9 cellular contexts compared by ENCODE assay signal in the genomic region with DNA sequence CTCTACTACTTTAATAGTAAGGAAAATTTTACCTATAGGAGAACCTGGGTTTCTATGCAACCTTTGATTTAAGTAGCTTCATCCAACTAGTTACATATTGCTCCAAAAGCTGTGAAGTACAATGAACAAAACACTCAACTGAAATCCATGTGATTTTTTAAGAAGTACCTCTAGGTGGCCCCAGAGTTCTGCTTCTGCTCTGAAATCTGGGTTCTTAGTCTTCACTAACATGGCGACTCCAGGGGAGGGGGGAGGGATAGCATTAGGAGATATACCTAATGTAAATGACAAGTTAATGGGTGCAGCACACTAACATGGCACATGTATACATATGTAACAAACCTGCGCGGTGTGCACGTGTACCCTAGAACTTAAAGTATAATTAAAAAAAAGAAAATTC.
DNase-seq lines count a peak whose midpoint lies in the region; ATAC-seq, FAIRE-seq and TF ChIP-seq lines count a peak whose summit lies in the region.
"Had no signal": no experiment of that assay in that cellular context is flagged by ENCODE, and none has a peak within 500 bp of the region (broad histone marks: within the 10 kb centered on the region; RNA-seq: fewer than 3 reads in every experiment).

No MANE protein-coding gene starts in this region.

- no peak overlapping the region for H3K23ac ChIP-seq in H1 (ENCODE audit: insufficient read length)

- no peak overlapping the region for H2AK5ac ChIP-seq in H1 (ENCODE audit: low read depth, low read length)

- H3K14ac ChIP-seq in H1 (ENCODE audit: insufficient read length): no peak overlapping the region

- no peak overlapping the region for H2BK5ac ChIP-seq in H1 (ENCODE audit: low read depth, low read length)

- no peak overlapping the region for H3K4ac ChIP-seq in H1 (replicated peaks; ENCODE audit: insufficient read length, low read depth, low read length)

- H2BK20ac ChIP-seq in H1 (ENCODE audit: low read length): no peak overlapping the region

- H3K36me3 Mint-ChIP-seq in type B pancreatic cell: no peaks in the 10 kb centered on the region

- CTCF ChIA-PET in A549 (lab: Yijun Ruan, JAX) (interaction anchor here (0.6 to 1.2 kb wide), 6 partner anchors 10 to 373 kb away, joined by 3 to 6 read pairs (median 3); no protein-coding TSS in a partner anchor), H1 (lab: Charles Lee; ENCODE audit: partially characterized antibody) (interaction anchor here (0.6 to 2.0 kb wide), 27 partner anchors 9 to 1641 kb away, joined by 3 to 10 read pairs (median 4); no protein-coding TSS in a partner anchor)

- H3K36me3 ChIP-seq in H1 (ENCODE audit: control insufficient read depth in 2 of 4, insufficient read depth in 4 of 4, low read length in 3 of 4): no peaks in the 10 kb centered on the region

- H3K27ac ChIP-seq in A549: no peak overlapping the region
- H3K27ac ChIP-seq in H1 (ENCODE audit: low read depth, low read length): no peak overlapping the region
- H3K27ac ChIP-seq: epithelial cell of prostate had no signal

- TF ChIP-seq CTCF in A549 (IDR thresholded peaks at IDR 0.05) (peak; percentile 24; the same call in 2 of the 3 replicates), GM12873 (IDR thresholded peaks at IDR 0.05; ENCODE audit: insufficient read depth, low read depth, low read length, missing control alignments) (peak; percentile 58), H1 (IDR thresholded peaks at IDR 0.05; ENCODE audit: control extremely low read depth in 1 of 3, insufficient read depth in 1 of 3, low read depth in 1 of 3, low read length in 3 of 3) (peak in 2 of 3 experiments; percentile 28 to 46; a peak in 2 of 4 replicates), type B pancreatic cell (conservative IDR thresholded peaks at IDR 0.05) (peak; percentile 73)

- H4K91ac ChIP-seq in H1 (replicated peaks; ENCODE audit: insufficient read length, low read length): no peak overlapping the region

- H3K56ac ChIP-seq in H1 (replicated peaks; ENCODE audit: insufficient read length, low read depth, low read length): no peak overlapping the region

- WGBS in A549 (ENCODE audit: missing lambda C conversion rate): 89% methylated on average over 3 of the region's 4 CpGs
- 55% methylated on average over 3 of the region's 4 CpGs; no CpG with 5 or more reads in 1 of the 2 experiments for WGBS in H1 (ENCODE audit: extremely low coverage in 1 of 2, insufficient coverage in 1 of 2, insufficient read length in 1 of 2, insufficient replicate concordance in 2 of 2, low coverage in 1 of 2, low lambda C conversion rate in 2 of 2, missing lambda C conversion rate in 1 of 2), 2 experiments

- no peak overlapping the region for H3K18ac ChIP-seq in H1 (ENCODE audit: extremely low read depth, low read length)

- H3K79me2 ChIP-seq in H1 (ENCODE audit: control insufficient read depth in 1 of 2, insufficient read depth in 2 of 2, low read length in 2 of 2): no peaks in the 10 kb centered on the region

- H4K20me1 ChIP-seq in H1 (replicated peaks in 1 of 2; ENCODE audit: control insufficient read depth in 1 of 2, insufficient read depth in 2 of 2, low read length in 2 of 2): no peaks in the 10 kb centered on the region

- H3K4me3 ChIP-seq in A549: no peak overlapping the region
- H3K4me3 ChIP-seq in H1 (ENCODE audit: extremely low read depth in 1 of 4, insufficient read depth in 2 of 4, low read depth in 3 of 4, low read length in 4 of 4): no peak overlapping the region

- H3K4me1 ChIP-seq in A549 (no peaks in the 10 kb centered on the region), H1 (replicated peaks in 1 of 4; ENCODE audit: control insufficient read depth in 3 of 4, insufficient read depth in 4 of 4, low read length in 3 of 4) (no peaks in the 10 kb centered on the region)

- H2BK120ac ChIP-seq in H1 (replicated peaks; ENCODE audit: low read depth, low read length): no peak overlapping the region

- H3K23me2 ChIP-seq in H1 (ENCODE audit: low read depth, low read length): no peaks in the 10 kb centered on the region

- no peak for TF ChIP-seq EP300 in A549 (IDR thresholded peaks at IDR 0.05)
- no peak for TF ChIP-seq EP300 in H1 (IDR thresholded peaks at IDR 0.05; ENCODE audit: borderline replicate concordance in 1 of 2, low read depth in 2 of 2, low read length in 2 of 2)

- H2BK15ac ChIP-seq in H1 (ENCODE audit: low read length): no peak overlapping the region

- no peaks in the 10 kb centered on the region for H3K9me3 ChIP-seq in A549
- H3K9me3 ChIP-seq in H1 (ENCODE audit: insufficient read depth in 2 of 2, low read depth in 1 of 2, low read length in 1 of 2): no peaks in the 10 kb centered on the region

- H2AFZ ChIP-seq in H1 (ENCODE audit: low read length): no peak overlapping the region

- POLR2A ChIA-PET in A549 (lab: Yijun Ruan, JAX): no interaction called here
- POLR2A ChIA-PET in H1 (lab: Charles Lee; ENCODE audit: partially characterized antibody): no interaction called here

- H3K4me1 Mint-ChIP-seq in type B pancreatic cell (ENCODE audit: unreplicated experiment): no peaks in the 10 kb centered on the region

- H3K4me3 Mint-ChIP-seq in type B pancreatic cell: no peak overlapping the region

- H3K9ac ChIP-seq in H1 (replicated peaks in 1 of 4; ENCODE audit: extremely low read depth in 1 of 4, low read depth in 3 of 4, low read length in 3 of 4): no peak overlapping the region

- H2BK12ac ChIP-seq in H1 (ENCODE audit: low read depth, low read length): no peak overlapping the region

- H4K5ac ChIP-seq in H1 (ENCODE audit: insufficient read length, low read depth, low read length): no peak overlapping the region

- DNase-seq in A549 (ENCODE audit: low read depth in 1 of 2, low spot score in 1 of 2): peak; percentile 3 to 62
- DNase-seq in NCI-H510A treated with DMSO at 0.1 percent for 48 hours (lab: John Stamatoyannopoulos, UW): peak; percentile 30
- no peak for DNase-seq in H1 (ENCODE audit: low read depth in 1 of 2, low spot score in 2 of 2)
- DNase-seq in type B pancreatic cell (ENCODE audit: extremely low spot score, unreplicated experiment): no peak
- DNase-seq in cortex of kidney (lab: John Stamatoyannopoulos, UW): no peak

- TF ChIP-seq RAD21 in A549 (conservative IDR thresholded peaks at IDR 0.05 in 1 of 2, IDR thresholded peaks at IDR 0.05 in 1 of 2) (peak; percentile 38 to 66; a peak in 4 of 5 replicates), H1 (IDR thresholded peaks at IDR 0.05 in 1 of 2, conservative IDR thresholded peaks at IDR 0.05 in 1 of 2; ENCODE audit: low read depth in 2 of 2, low read length in 2 of 2) (peak; percentile 70 to 71)

- H3K27ac Mint-ChIP-seq in type B pancreatic cell: no peak overlapping the region

- H3K27me3 Mint-ChIP-seq in type B pancreatic cell: no peaks in the 10 kb centered on the region

- ATAC-seq in A549 (peak; percentile 54 to 86; a peak in 3 of 6 replicates), HG02852 (IDR thresholded peaks at IDR 0.05; ENCODE audit: unreplicated experiment) (peak; percentile 90), GM18873 (IDR thresholded peaks at IDR 0.05; ENCODE audit: low FRiP score, unreplicated experiment) (no peak)

- no peak for FAIRE-seq in A549 (lab: Jason Lieb, UNC)
- FAIRE-seq in H1 (lab: Jason Lieb, UNC): peak; percentile 55

- no peaks in the 10 kb centered on the region for H3K27me3 ChIP-seq in H1 (replicated peaks in 1 of 4; ENCODE audit: control insufficient read depth in 3 of 4, extremely low read depth in 1 of 4, insufficient read depth in 3 of 4, low read length in 3 of 4)

- no peaks in the 10 kb centered on the region for H3K79me1 ChIP-seq in H1 (ENCODE audit: low read depth, low read length)

- no peak overlapping the region for H3K4me2 ChIP-seq in A549
- no peak overlapping the region for H3K4me2 ChIP-seq in H1 (ENCODE audit: insufficient read depth in 1 of 2, low read depth in 2 of 2, low read length in 2 of 2)

- H4K8ac ChIP-seq in H1 (ENCODE audit: extremely low read depth, insufficient read depth, low read length): no peak overlapping the region

- H3K9me3 Mint-ChIP-seq in type B pancreatic cell: peaks cover 9% of the 10 kb centered on the region

- TF ChIP-seq POLR2A in A549 (IDR thresholded peaks at IDR 0.05; ENCODE audit: low read length) (no peak), H1 (IDR thresholded peaks at IDR 0.05; ENCODE audit: control extremely low read depth in 1 of 2, low read depth in 2 of 2, low read length in 2 of 2) (no peak)

TF ChIP-seq in A549, 52 proteins besides CTCF, POLR2A, EP300 and RAD21 (continues in another document):
- TF ChIP-seq TFCP2L1 (CRISPR knock-in tag; IDR thresholded peaks at IDR 0.05): no peak
- TF ChIP-seq CHD4 (IDR thresholded peaks at IDR 0.05; ENCODE audit: borderline replicate concordance): no peak
- no peak for TF ChIP-seq ZNF302 (CRISPR knock-in tag; IDR thresholded peaks at IDR 0.05)
- TF ChIP-seq FOSB (CRISPR knock-in tag; IDR thresholded peaks at IDR 0.05): no peak
- TF ChIP-seq SMC3 (IDR thresholded peaks at IDR 0.05): no peak
- no peak for TF ChIP-seq RFX5 (IDR thresholded peaks at IDR 0.05)
- TF ChIP-seq NR3C1 (IDR thresholded peaks at IDR 0.05): no peak
- no peak for TF ChIP-seq ZC3H11A (IDR thresholded peaks at IDR 0.05)
- no peak for TF ChIP-seq SREBF2 (IDR thresholded peaks at IDR 0.05)
- TF ChIP-seq FOSL2 (IDR thresholded peaks at IDR 0.05): no peak
- TF ChIP-seq FOSL2 (CRISPR knock-in tag; IDR thresholded peaks at IDR 0.05): no peak
- TF ChIP-seq KDM1A (IDR thresholded peaks at IDR 0.05; ENCODE audit: low read depth): no peak
- TF ChIP-seq NFE2L2 (conservative IDR thresholded peaks at IDR 0.05; ENCODE audit: low read length): no peak

TF ChIP-seq in H1, 55 proteins besides CTCF, POLR2A, EP300 and RAD21:
- TF ChIP-seq BRCA1 (IDR thresholded peaks at IDR 0.05; ENCODE audit: low read depth, low read length) (no peak), YY1 (IDR thresholded peaks at IDR 0.05; ENCODE audit: low read depth, low read length) (peak; percentile 78; the same call in 1 of the 2 replicates)

Comparison
In these comparisons a context has a peak if more than half of its experiments do, and no peak if none do; other contexts are left out.
1. DNase-seq: peak in A549 (2 of 2) and NCI-H510A treated with DMSO at 0.1 percent for 48 hours (single experiment); none in H1 (0 of 2), type B pancreatic cell (single experiment) and cortex of kidney (single experiment).
2. Peak in every context shown above with its lines, with median percentiles within 50 percentile points of each other: CTCF ChIP-seq.